In genomic region chr17:77453613-77454559, GRCh38 we compare ENCODE assay signal across 1 cellular context.
TF ChIP-seq lines count a peak whose summit lies in the region.

No MANE protein-coding gene starts in this region.

TF ChIP-seq in GM12878, 131 proteins besides CTCF, POLR2A, EP300 and RAD21 (continued from another document and continues in another):
- no peak for TF ChIP-seq MTA3 (IDR thresholded peaks at IDR 0.05; ENCODE audit: borderline replicate concordance, low read length)
- TF ChIP-seq SMAD1 (IDR thresholded peaks at IDR 0.05; ENCODE audit: low read depth, partially characterized antibody): no peak
- TF ChIP-seq LARP7 (IDR thresholded peaks at IDR 0.05): no peak
- TF ChIP-seq NKRF (conservative IDR thresholded peaks at IDR 0.05): 0 out of 2 replicates have a peak, but pooled peaks have one; percentile 31
- TF ChIP-seq BCL3 (IDR thresholded peaks at IDR 0.05; ENCODE audit: borderline replicate concordance, insufficient read depth, low read depth, low read length, poor library complexity, severe bottlenecking): peak; percentile 16
- no peak for TF ChIP-seq RELA (IDR thresholded peaks at IDR 0.05; ENCODE audit: borderline replicate concordance, partially characterized antibody)
- no peak for TF ChIP-seq CEBPB (IDR thresholded peaks at IDR 0.05; ENCODE audit: borderline replicate concordance in 1 of 2, low read depth in 2 of 2, low read length in 2 of 2)
- no peak; the same call in 1 of the 2 replicates for TF ChIP-seq PAX5 (IDR thresholded peaks at IDR 0.05; ENCODE audit: borderline replicate concordance, low read depth, low read length)
- TF ChIP-seq GATAD2B (conservative IDR thresholded peaks at IDR 0.05; ENCODE audit: low read depth): peak; percentile 52; the same call in 1 of the 2 replicates
- peak; percentile 76 for TF ChIP-seq MEF2B (IDR thresholded peaks at IDR 0.05; ENCODE audit: partially characterized antibody, poor library complexity, severe bottlenecking)
- TF ChIP-seq HDAC6 (IDR thresholded peaks at IDR 0.05; ENCODE audit: unreplicated experiment): no peak
- TF ChIP-seq ESRRA (IDR thresholded peaks at IDR 0.05; ENCODE audit: low read length): no peak
- TF ChIP-seq TARDBP (IDR thresholded peaks at IDR 0.05; ENCODE audit: borderline replicate concordance): no peak
- no peak for TF ChIP-seq ETV6 (conservative IDR thresholded peaks at IDR 0.05 in 1 of 2, IDR thresholded peaks at IDR 0.05 in 1 of 2; ENCODE audit: borderline replicate concordance in 1 of 2, low read depth in 1 of 2)
- no peak for TF ChIP-seq ZNF592 (IDR thresholded peaks at IDR 0.05)
- no peak for TF ChIP-seq SMAD5 (IDR thresholded peaks at IDR 0.05; ENCODE audit: low read depth)
- no peak for TF ChIP-seq EGR1 (IDR thresholded peaks at IDR 0.05; ENCODE audit: borderline replicate concordance in 1 of 2, low read depth in 2 of 2, low read length in 2 of 2)
- TF ChIP-seq PAX8 (IDR thresholded peaks at IDR 0.05): no peak
- no peak for TF ChIP-seq SKIL (IDR thresholded peaks at IDR 0.05; ENCODE audit: low read depth, poor library complexity, severe bottlenecking)
- no peak for TF ChIP-seq CHD4 (IDR thresholded peaks at IDR 0.05)
- TF ChIP-seq USF2 (IDR thresholded peaks at IDR 0.05; ENCODE audit: borderline replicate concordance, low read depth, low read length): no peak
- TF ChIP-seq SMC3 (IDR thresholded peaks at IDR 0.05; ENCODE audit: borderline replicate concordance, low read length): no peak
- peak; percentile 74 for TF ChIP-seq MLLT1 (IDR thresholded peaks at IDR 0.05)
- TF ChIP-seq ZBTB11 (CRISPR knock-in tag; IDR thresholded peaks at IDR 0.05): no peak
- 0 out of 2 replicates have a peak, but pooled peaks have one; percentile 38 for TF ChIP-seq IRF4 (IDR thresholded peaks at IDR 0.05; ENCODE audit: low read depth, low read length)
- peak; percentile 41 for TF ChIP-seq IKZF1 (conservative IDR thresholded peaks at IDR 0.05)
- TF ChIP-seq IRF5 (IDR thresholded peaks at IDR 0.05; ENCODE audit: borderline replicate concordance): no peak
- TF ChIP-seq ZBED1 (IDR thresholded peaks at IDR 0.05; ENCODE audit: borderline replicate concordance): no peak
- TF ChIP-seq NRF1 (conservative IDR thresholded peaks at IDR 0.05; ENCODE audit: low read depth, low read length): no peak
- TF ChIP-seq NR2F1 (conservative IDR thresholded peaks at IDR 0.05): peak; percentile 84
- no peak for TF ChIP-seq HCFC1 (IDR thresholded peaks at IDR 0.05; ENCODE audit: low read length)
- TF ChIP-seq IRF3 (IDR thresholded peaks at IDR 0.05): no peak
- peak; percentile 90 for TF ChIP-seq ZNF687 (IDR thresholded peaks at IDR 0.05)
- TF ChIP-seq ZNF622 (IDR thresholded peaks at IDR 0.05): no peak
